In genomic region chr16:1474047-1474446, GRCh38 we compare ENCODE assay signal across 1 cellular context.
TF ChIP-seq lines count a peak whose summit lies in the region.

No MANE protein-coding gene starts in this region.

TF ChIP-seq in H1, 55 proteins besides CTCF, POLR2A, EP300 and RAD21:
- TF ChIP-seq BACH1 (IDR thresholded peaks at IDR 0.05; ENCODE audit: low read length) (no peak), CEBPB (IDR thresholded peaks at IDR 0.05; ENCODE audit: low read depth, low read length) (no peak), CBX8 (IDR thresholded peaks at IDR 0.05; ENCODE audit: borderline replicate concordance, low read depth, low read length) (no peak), SIN3A (conservative IDR thresholded peaks at IDR 0.05 in 1 of 2, IDR thresholded peaks at IDR 0.05 in 1 of 2; ENCODE audit: low read depth in 1 of 2, low read length in 2 of 2) (no peak), E2F6 (IDR thresholded peaks at IDR 0.05) (no peak), NRF1 (IDR thresholded peaks at IDR 0.05; ENCODE audit: low read depth, low read length) (no peak), YY1 (IDR thresholded peaks at IDR 0.05; ENCODE audit: low read depth, low read length) (no peak), HDAC6 (IDR thresholded peaks at IDR 0.05; ENCODE audit: low read depth, low read length) (no peak), ZNF274 (IDR thresholded peaks at IDR 0.05; ENCODE audit: borderline replicate concordance, extremely low read depth, low read length) (no peak), TAF7 (optimal IDR thresholded peaks at IDR 0.05; ENCODE audit: borderline replicate concordance, low read depth, low read length) (no peak), RBBP5 (IDR thresholded peaks at IDR 0.05; ENCODE audit: borderline replicate concordance, low read depth, low read length) (no peak)
